In genomic region chr15:101269479-101270223, GRCh38 we compare ENCODE assay signal across 9 cellular contexts. TPM values are rescaled to one million over a fixed set of nuclear protein-coding genes. Genes with fewer than 3 reads are reported as not detected.
DNase-seq lines count a peak whose midpoint lies in the region; ATAC-seq and TF ChIP-seq lines count a peak whose summit lies in the region.
"Had no signal": no experiment of that assay in that cellular context is flagged by ENCODE, and none has a peak within 500 bp of the region (broad histone marks: within the 10 kb centered on the region; RNA-seq: fewer than 3 reads in every experiment).

No MANE protein-coding gene starts in this region.

- no peaks in the 10 kb centered on the region for H3K27me3 Mint-ChIP-seq in central memory CD8-positive, alpha-beta T cell

- H3K27ac Mint-ChIP-seq in central memory CD8-positive, alpha-beta T cell (ENCODE audit: low read depth) = peak overlapping the region; percentile 9

- H3K9me3 ChIP-seq in MG63 (no peaks in the 10 kb centered on the region), mucosa of descending colon (no peaks in the 10 kb centered on the region), vagina (no peaks in the 10 kb centered on the region)

- peaks cover 8% of the 10 kb centered on the region for H3K4me1 Mint-ChIP-seq in central memory CD8-positive, alpha-beta T cell

- H3K36me3 Mint-ChIP-seq in central memory CD8-positive, alpha-beta T cell (ENCODE audit: insufficient read depth) = peaks cover 50% of the 10 kb centered on the region

- intact Hi-C loops in mucosa of descending colon (cut with DNase I, micrococcal nuclease) = no loop called here
- intact Hi-C loops in vagina (cut with DNase I) = no loop called here

- H3K4me3 ChIP-seq in GM12865 (ENCODE audit: low read depth, low read length) (no peak overlapping the region), MG63 (no peak overlapping the region), mucosa of descending colon (no peak overlapping the region), vagina (no peak overlapping the region)
- H3K4me3 ChIP-seq: dorsolateral prefrontal cortex had no signal

- H3K27ac ChIP-seq in vagina = no peak overlapping the region
- H3K27ac ChIP-seq: dorsolateral prefrontal cortex had no signal

- H3K27me3 ChIP-seq in MG63 = no peaks in the 10 kb centered on the region
- no peaks in the 10 kb centered on the region for H3K27me3 ChIP-seq in vagina
- H3K27me3 ChIP-seq: dorsolateral prefrontal cortex had no signal

- H3K9me3 Mint-ChIP-seq in central memory CD8-positive, alpha-beta T cell = no peaks in the 10 kb centered on the region

- H3K36me3 ChIP-seq in MG63 (peaks cover 57% of the 10 kb centered on the region), mucosa of descending colon (ENCODE audit: low read depth) (peaks cover 19% of the 10 kb centered on the region), vagina (peaks cover 4 to 52% of the 10 kb centered on the region in 2 donors)

- H3K4me3 Mint-ChIP-seq in central memory CD8-positive, alpha-beta T cell = no peak overlapping the region

- no peak for DNase-seq in GM12865 (ENCODE audit: low read depth)
- DNase-seq in MG63 = peak; percentile 36
- DNase-seq in central memory CD8-positive, alpha-beta T cell (ENCODE audit: low spot score in 2 of 2) = no peak
- no peak for DNase-seq in mucosa of descending colon
- no peak for DNase-seq in vagina (ENCODE audit: extremely low spot score in 2 of 2)
- DNase-seq in NCI-H146 (lab: John Stamatoyannopoulos, UW) = no peak
- DNase-seq: dorsolateral prefrontal cortex had no signal

- H3K4me1 ChIP-seq in mucosa of descending colon (ENCODE audit: low read depth) (no peaks in the 10 kb centered on the region), vagina (peaks cover 14% of the 10 kb centered on the region)

- TF ChIP-seq CTCF in GM12865 (IDR thresholded peaks at IDR 0.05; ENCODE audit: insufficient read depth, low read depth, low read length, missing control alignments) (peak; percentile 35), mucosa of descending colon (IDR thresholded peaks at IDR 0.05) (no peak), vagina (IDR thresholded peaks at IDR 0.05) (no peak)

- no peak for TF ChIP-seq POLR2A in vagina (IDR thresholded peaks at IDR 0.05)

- no peak for ATAC-seq in central memory CD8-positive, alpha-beta T cell (replicated peaks; ENCODE audit: extremely low read depth, poor library complexity, severe bottlenecking)
- peak; percentile 58 for ATAC-seq in mucosa of descending colon
- no peak for ATAC-seq in GM18520 (IDR thresholded peaks at IDR 0.05; ENCODE audit: unreplicated experiment)
- ATAC-seq in HG03025 (IDR thresholded peaks at IDR 0.05; ENCODE audit: low FRiP score, unreplicated experiment) = no peak

RNA-seq across cellular contexts. Expression of gene SELENOS, which starts 7.6 kb away (rescaled TPM):
- total RNA-seq in MG63 (2014; rRNA removed; shearing (Covaris generic); ENCODE audit: low replicate concordance) = 131 and 133 TPM in 2 replicates
- total RNA-seq in mucosa of descending colon (100 to 1,000 TPM in 2 of 3 donors, 10 to 100 TPM in 1; 78.7 to 118 (median 115) TPM), vagina (47.6 TPM)

RNA-seq across cellular contexts. Expression of gene CHSY1, which starts 17.8 kb away (rescaled TPM):
- 9.5 and 11.0 TPM in 2 replicates for total RNA-seq in MG63 (2014; rRNA removed; shearing (Covaris generic); ENCODE audit: low replicate concordance)
- total RNA-seq in mucosa of descending colon (10 to 100 TPM in 2 of 3 donors, 1 to 10 TPM in 1; 7.7 to 15.5 (median 12.6) TPM), vagina (28.0 TPM)

RNA-seq across cellular contexts. Expression of gene SNRPA1, which starts 25.4 kb away (rescaled TPM):
- 134 and 190 TPM in 2 replicates for total RNA-seq in MG63 (2014; rRNA removed; shearing (Covaris generic); ENCODE audit: low replicate concordance)
- total RNA-seq in mucosa of descending colon = 10 to 100 TPM; 41.5 to 55.1 (median 52.1) TPM
- total RNA-seq in vagina = 30.7 TPM
